Comparison of ENCODE assay signal across 19 cellular contexts in genomic region chr5:39131210-39132127, GRCh38. TPM values are rescaled to one million over a fixed set of nuclear protein-coding genes. Genes with fewer than 3 reads are reported as not detected.
DNase-seq lines count a peak whose midpoint lies in the region; ATAC-seq lines count a peak whose summit lies in the region.
"Had no signal": no experiment of that assay in that cellular context is flagged by ENCODE, and none has a peak within 500 bp of the region (broad histone marks: within the 10 kb centered on the region; RNA-seq: fewer than 3 reads in every experiment).

No MANE protein-coding gene starts in this region.

- no peaks in the 10 kb centered on the region for H3K79me1 ChIP-seq in mesenchymal stem cell (replicated peaks; ENCODE audit: low read length, poor library complexity, severe bottlenecking)

- H4K91ac ChIP-seq in mesenchymal stem cell (ENCODE audit: low read length), result no peak overlapping the region

- H2AK5ac ChIP-seq in mesenchymal stem cell (ENCODE audit: low read length, severe bottlenecking), result no peak overlapping the region

- no peak overlapping the region for H4K8ac ChIP-seq in mesenchymal stem cell (ENCODE audit: low read length)

- peaks cover 2% of the 10 kb centered on the region for H3K4me1 ChIP-seq in mesenchymal stem cell (ENCODE audit: control insufficient read depth, insufficient read depth, low read depth, low read length)
- H3K4me1 ChIP-seq: right atrium auricular region, vagina had no signal

- ATAC-seq in T-helper 17 cell, result no peak
- ATAC-seq: left lobe of liver had no signal

- H3K27ac ChIP-seq in layer of hippocampus (ENCODE audit: low read depth, low read length), result peak overlapping the region; percentile 75
- peak overlapping the region; percentile 78 for H3K27ac ChIP-seq in temporal lobe (ENCODE audit: low read depth, low read length)
- H3K27ac ChIP-seq in mesenchymal stem cell (ENCODE audit: low read length, poor library complexity, severe bottlenecking), result no peak overlapping the region
- H3K27ac ChIP-seq: right atrium auricular region, vagina had no signal

- H2BK120ac ChIP-seq in mesenchymal stem cell (ENCODE audit: low read depth, low read length), result no peak overlapping the region

- H2BK15ac ChIP-seq in mesenchymal stem cell (ENCODE audit: low read depth, poor library complexity, severe bottlenecking), result no peak overlapping the region

- H2BK12ac ChIP-seq in mesenchymal stem cell (ENCODE audit: low read length in 2 of 2), result no peak overlapping the region

- H3K27me3 ChIP-seq in layer of hippocampus (ENCODE audit: control insufficient read depth, insufficient read depth, low read length), result no peaks in the 10 kb centered on the region
- no peaks in the 10 kb centered on the region for H3K27me3 ChIP-seq in mesenchymal stem cell (ENCODE audit: control insufficient read depth in 1 of 2, insufficient read depth in 1 of 2, low read length in 2 of 2)
- H3K27me3 ChIP-seq: right atrium auricular region, vagina had no signal

- no peaks in the 10 kb centered on the region for H3K36me3 ChIP-seq in mesenchymal stem cell (ENCODE audit: control insufficient read depth in 1 of 2, insufficient read depth in 2 of 2, low read depth in 1 of 2, low read length in 2 of 2)
- H3K36me3 ChIP-seq: right atrium auricular region, vagina had no signal

- no peaks in the 10 kb centered on the region for H3K27me3 Mint-ChIP-seq in activated naive CD4-positive, alpha-beta T cell treated with anti-CD3 and anti-CD28 coated beads, Interleukin-2, amount 50 U/mL, for 24 hours
- H3K27me3 Mint-ChIP-seq in T-helper 17 cell, result no peaks in the 10 kb centered on the region
- H3K27me3 Mint-ChIP-seq: activated B cell treated with CpG ODN at 0.5 μM for 24 hours had no signal

- H3K14ac ChIP-seq in mesenchymal stem cell (ENCODE audit: low read length in 2 of 2), result no peak overlapping the region

- 90% methylated on average over 1 of the region's 3 CpGs for WGBS in mesenchymal stem cell

- no peak overlapping the region for H3K9ac ChIP-seq in mesenchymal stem cell (ENCODE audit: low read length)

- no peak overlapping the region for H2BK5ac ChIP-seq in mesenchymal stem cell (ENCODE audit: low read depth, low read length, poor library complexity, severe bottlenecking)

- no peak for DNase-seq in activated naive CD4-positive, alpha-beta T cell treated with anti-CD3 and anti-CD28 coated beads, Interleukin-2, amount 50 U/mL, for 16 hours
- DNase-seq in T-helper 17 cell (no peak), DMS79 (lab: John Stamatoyannopoulos, UW) (no peak), kidney tubule cell (ENCODE audit: low spot score) (no peak), mesenchymal stem cell (no peak)
- DNase-seq: activated B cell treated with CpG ODN at 0.5 μM for 24 hours; activated CD8-positive, alpha-beta memory T cell treated with anti-CD3 and anti-CD28 coated beads, Interleukin-2, amount 50 U/mL, for 4 hours; cerebellar nuclear complex; GF-D8; GOT3; NCI-H1694; NCI-H226 had no signal

- peaks cover 64% of the 10 kb centered on the region for H3K4me1 Mint-ChIP-seq in activated naive CD4-positive, alpha-beta T cell treated with anti-CD3 and anti-CD28 coated beads, Interleukin-2, amount 50 U/mL, for 24 hours
- peaks cover 25% of the 10 kb centered on the region for H3K4me1 Mint-ChIP-seq in T-helper 17 cell

- H3K18ac ChIP-seq in mesenchymal stem cell (ENCODE audit: low read depth in 1 of 2, low read length in 2 of 2), result no peak overlapping the region

- no peak overlapping the region for H2AFZ ChIP-seq in mesenchymal stem cell (ENCODE audit: low read depth, low read length)

- no peak overlapping the region for H3K4me3 Mint-ChIP-seq in activated naive CD4-positive, alpha-beta T cell treated with anti-CD3 and anti-CD28 coated beads, Interleukin-2, amount 50 U/mL, for 24 hours
- peak overlapping the region; percentile 5 for H3K4me3 Mint-ChIP-seq in T-helper 17 cell
- H3K4me3 Mint-ChIP-seq: activated B cell treated with CpG ODN at 0.5 μM for 24 hours; T-helper 1 cell treated with Interleukin-12 subunit alpha and Interleukin-12 subunit beta and Interleukin-4 antibody, amounts not matched to agents 30 μg/mL and 1 μg/mL, for 36 hours had no signal

- H3K9me3 ChIP-seq in T-helper 17 cell (ENCODE audit: control insufficient read depth, low read length, poor library complexity, severe bottlenecking) (no peaks in the 10 kb centered on the region), mesenchymal stem cell (ENCODE audit: control insufficient read depth, low read length) (no peaks in the 10 kb centered on the region)
- H3K9me3 ChIP-seq: right atrium auricular region, vagina had no signal

- no peak overlapping the region for H3K4me2 ChIP-seq in mesenchymal stem cell (ENCODE audit: low read length, poor library complexity, severe bottlenecking)

- peak overlapping the region; percentile 78 for H3K27ac Mint-ChIP-seq in activated naive CD4-positive, alpha-beta T cell treated with anti-CD3 and anti-CD28 coated beads, Interleukin-2, amount 50 U/mL, for 24 hours
- H3K27ac Mint-ChIP-seq in T-helper 17 cell, result peak overlapping the region; percentile 93
- H3K27ac Mint-ChIP-seq: activated B cell treated with CpG ODN at 0.5 μM for 24 hours; T-helper 1 cell treated with Interleukin-12 subunit alpha and Interleukin-12 subunit beta and Interleukin-4 antibody, amounts not matched to agents 30 μg/mL and 1 μg/mL, for 36 hours had no signal

- H3K36me3 Mint-ChIP-seq in activated naive CD4-positive, alpha-beta T cell treated with anti-CD3 and anti-CD28 coated beads, Interleukin-2, amount 50 U/mL, for 24 hours, result peaks cover 35% of the 10 kb centered on the region
- peaks cover 24% of the 10 kb centered on the region for H3K36me3 Mint-ChIP-seq in T-helper 17 cell (ENCODE audit: low read depth)

- no peak overlapping the region for H3K4me3 ChIP-seq in mesenchymal stem cell (ENCODE audit: insufficient read depth in 1 of 2, low read depth in 1 of 2, low read length in 2 of 2)
- H3K4me3 ChIP-seq: right atrium auricular region, vagina had no signal

- H3K9me3 Mint-ChIP-seq in activated naive CD4-positive, alpha-beta T cell treated with anti-CD3 and anti-CD28 coated beads, Interleukin-2, amount 50 U/mL, for 24 hours, result no peaks in the 10 kb centered on the region
- H3K9me3 Mint-ChIP-seq: activated B cell treated with CpG ODN at 0.5 μM for 24 hours; T-helper 1 cell treated with Interleukin-12 subunit alpha and Interleukin-12 subunit beta and Interleukin-4 antibody, amounts not matched to agents 30 μg/mL and 1 μg/mL, for 36 hours had no signal

- H3K23ac ChIP-seq in mesenchymal stem cell (ENCODE audit: low read length in 2 of 2), result no peak overlapping the region

- no peak overlapping the region for H3K4ac ChIP-seq in mesenchymal stem cell (ENCODE audit: low read depth in 1 of 2, low read length in 2 of 2)

RNA-seq across cellular contexts. Expression of gene RICTOR, which starts 57.3 kb away (rescaled TPM):
- 10 to 100 TPM; 84.8 to 88.8 TPM for total RNA-seq in T-helper 17 cell
- 60.5 TPM for total RNA-seq in temporal lobe
- 9.7 TPM for polyA plus RNA-seq in mesenchymal stem cell (2013, experiment 1 of 2)
- 9.5 TPM for polyA plus RNA-seq in mesenchymal stem cell (2013, experiment 2 of 2)
